Comparison of ENCODE assay signal across 26 cellular contexts in the genomic region with DNA sequence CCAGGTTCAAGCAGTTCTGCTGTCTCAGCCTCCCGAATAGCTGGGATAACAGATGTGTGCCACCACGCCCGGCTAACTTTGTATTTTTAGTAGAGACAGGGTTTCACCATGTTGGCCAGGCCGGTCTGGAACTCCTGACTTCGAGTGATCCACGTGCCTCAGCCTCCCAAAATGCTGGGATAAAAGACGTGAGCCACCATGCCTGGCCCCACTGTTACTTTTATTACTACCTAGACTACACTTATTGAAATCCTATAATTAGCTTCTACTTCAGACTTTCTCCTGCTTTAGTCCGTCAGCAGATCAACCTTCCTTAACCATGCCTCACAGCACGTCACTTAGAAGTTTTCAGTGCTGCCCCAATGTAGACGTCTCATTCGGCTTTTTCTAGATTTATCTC.
"Had no signal": no experiment of that assay in that cellular context is flagged by ENCODE, and none has a peak within 500 bp of the region (broad histone marks: within the 10 kb centered on the region; RNA-seq: fewer than 3 reads in every experiment).

No MANE protein-coding gene starts in this region.

- DNase-seq: activated CD4-positive, alpha-beta T cell treated with anti-CD3 and anti-CD28 coated beads, Interleukin-2, amount 10 ng/mL, durations not matched to agents 24 days and 14 days; activated CD4-positive, alpha-beta T cell treated with anti-CD3 and anti-CD28 coated beads, Interleukin-2, amount 50 U/mL, for 4 hours; activated CD8-positive, alpha-beta T cell treated with anti-CD3 and anti-CD28 coated beads for 36 hours; activated effector memory CD4-positive, alpha-beta T cell treated with anti-CD3 and anti-CD28 coated beads, Interleukin-2, amount 50 U/mL, for 16 hours; activated naive CD4-positive, alpha-beta T cell; activated naive CD4-positive, alpha-beta T cell treated with anti-CD3 and anti-CD28 coated beads, Interleukin-2, amount 50 U/mL, for 16 hours; activated naive CD8-positive, alpha-beta T cell treated with anti-CD3 and anti-CD28 coated beads for 36 hours; activated T-cell treated with anti-CD3 and anti-CD28 coated beads, Interleukin-2, amount 50 U/mL, for 1 hour; activated T-cell treated with anti-CD3 and anti-CD28 coated beads, Interleukin-2, amount 50 U/mL, for 72 hours; amniotic stem cell; Karpas-422; KBM-7; MV-4-11; NCI-H1092; NCI-H1436 treated with DMSO at 0.1 percent for 48 hours; NCI-H1694 treated with DMSO at 0.1 percent for 48 hours; NCI-H2029; NCI-H345; NCI-H526; NCI-H748 treated with DMSO at 0.1 percent for 48 hours; NK-92 treated with Interleukin-12 subunit alpha and Interleukin-12 subunit beta, amount 100 ng/mL, for 24 hours; PC-3; Peyer's patch; RPMI8226 had no signal

- H3K27ac ChIP-seq: ascending aorta, Peyer's patch had no signal

- H3K4me3 ChIP-seq: ascending aorta, Peyer's patch had no signal

- H3K27me3 ChIP-seq: ascending aorta, Peyer's patch had no signal

- ATAC-seq: activated CD8-positive, alpha-beta T cell treated with anti-CD3 and anti-CD28 coated beads for 36 hours; activated T-cell treated with anti-CD3 and anti-CD28 coated beads, Interleukin-2, amount 50 U/mL, for 72 hours; activated T-helper 17 cell treated with anti-CD3 and anti-CD28 coated beads, Interleukin-2, amount 50 U/mL, for 72 hours; PC-3 had no signal

- H3K4me1 ChIP-seq: ascending aorta, Peyer's patch had no signal
